25 cellular contexts compared by ENCODE assay signal in genomic region chr7:22400150-22400814, GRCh38. TPM values are rescaled to one million over a fixed set of nuclear protein-coding genes. Genes with fewer than 3 reads are reported as not detected.
"Had no signal": no experiment of that assay in that cellular context is flagged by ENCODE, and none has a peak within 500 bp of the region (broad histone marks: within the 10 kb centered on the region; RNA-seq: fewer than 3 reads in every experiment).

No MANE protein-coding gene starts in this region.

- H3K4me3 ChIP-seq: left lung, mucosa of descending colon, pancreas, prostate gland, sigmoid colon, stomach, testis, thyroid gland, transverse colon, upper lobe of left lung, vagina had no signal

- H3K36me3 ChIP-seq: left lung, pancreas, prostate gland, sigmoid colon, stomach, thyroid gland, transverse colon, upper lobe of left lung, vagina had no signal

- H3K9me3 ChIP-seq: left lung, mucosa of descending colon, pancreas, prostate gland, sigmoid colon, stomach, testis, thyroid gland, transverse colon, upper lobe of left lung, vagina had no signal

- ATAC-seq: left colon; left lung; mucosa of descending colon; naive thymus-derived CD4-positive, alpha-beta T cell; pancreas; right cardiac atrium; stimulated activated naive B cell treated with anti-CD40 and anti-IgM and Interleukin-4, amounts not matched to agents 10 μg/mL and 1 μg/mL and 100 μg/mL, for 72 hours; stimulated activated naive CD8-positive, alpha-beta T cell treated with anti-CD3 and anti-CD28 coated beads, Interleukin-15, Interleukin-2, amounts not matched to agents 100 U/mL and 50 U/mL, for 24 hours had no signal

- H3K27me3 ChIP-seq: left lung, pancreas, sigmoid colon, stomach, testis, thyroid gland, transverse colon, upper lobe of left lung, vagina had no signal

- H3K27ac ChIP-seq: left lung, pancreas, prostate gland, sigmoid colon, stomach, testis, thyroid gland, transverse colon, upper lobe of left lung, vagina had no signal

- DNase-seq: hypothalamus; immature natural killer cell; kidney; left colon; left lung; midbrain; mucosa of descending colon; naive thymus-derived CD4-positive, alpha-beta T cell; pancreas; posterior cingulate gyrus; retina; right cardiac atrium; sigmoid colon; small intestine; stimulated activated CD4-positive, alpha-beta T cell treated with anti-CD3 and anti-CD28 coated beads, Interleukin-2, amount 100 ng/mL, for 24 hours; stimulated activated CD4-positive, alpha-beta T cell treated with anti-CD3 and anti-CD28 coated beads, Interleukin-4, amount 100 ng/mL, for 1 hour; stimulated activated naive B cell treated with anti-CD40 and anti-IgM and Interleukin-4, amounts not matched to agents 10 μg/mL and 1 μg/mL and 100 μg/mL, for 72 hours; stimulated activated naive CD8-positive, alpha-beta T cell treated with anti-CD3 and anti-CD28 coated beads, Interleukin-15, Interleukin-2, amounts not matched to agents 100 U/mL and 50 U/mL, for 24 hours; stomach; testis; thyroid gland; transverse colon; upper lobe of left lung had no signal

- H3K4me1 ChIP-seq: left lung, pancreas, prostate gland, sigmoid colon, stomach, testis, transverse colon, upper lobe of left lung, vagina had no signal

RNA-seq across cellular contexts. Expression of gene RAPGEF5, which starts 43.3 kb away (rescaled TPM):
- polyA plus RNA-seq: naive thymus-derived CD4-positive, alpha-beta T cell had no signal
